Comparison of ENCODE assay signal across 1 cellular context in the genomic region with DNA sequence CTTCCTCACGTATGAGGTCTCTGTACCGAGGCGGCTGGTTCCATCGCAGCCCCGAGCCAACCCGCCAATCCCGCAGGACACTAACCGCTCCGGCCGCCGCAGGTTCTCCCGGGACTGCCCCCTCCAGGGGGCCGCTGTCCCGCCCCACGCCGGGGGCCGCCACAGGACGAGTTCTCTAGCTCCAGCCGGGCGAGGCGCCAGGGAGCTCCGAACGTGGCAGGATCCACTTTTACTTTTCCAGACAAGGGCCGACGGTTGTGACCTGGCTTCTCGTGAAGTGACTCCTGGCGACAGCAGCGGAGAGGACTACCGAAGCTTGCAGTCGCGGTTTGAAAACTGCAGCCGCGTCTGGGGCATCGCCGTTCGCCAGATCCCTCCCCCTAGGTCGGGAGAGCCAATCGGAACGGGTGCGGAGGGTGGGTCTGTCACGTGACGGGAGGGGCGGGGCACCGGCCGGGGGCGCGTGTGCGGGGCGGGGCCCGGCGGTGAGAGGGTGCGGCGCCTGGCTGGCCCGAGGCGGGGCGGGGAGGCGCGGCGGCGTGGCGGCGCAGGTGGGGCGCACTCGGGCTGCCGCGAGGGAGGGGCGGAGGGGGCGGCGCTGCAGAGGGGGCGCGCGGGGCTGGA.
TF ChIP-seq lines count a peak whose summit lies in the region.

A gene (minus strand): TSS at position 331 of the 624 bp plus-strand sequence. CDS start 8,195 bp downstream, outside the sequence.

TF ChIP-seq in HepG2, 621 proteins besides CTCF, POLR2A, EP300 and RAD21 (continued from another document and continues in another):
- TF ChIP-seq, protein P1, sequence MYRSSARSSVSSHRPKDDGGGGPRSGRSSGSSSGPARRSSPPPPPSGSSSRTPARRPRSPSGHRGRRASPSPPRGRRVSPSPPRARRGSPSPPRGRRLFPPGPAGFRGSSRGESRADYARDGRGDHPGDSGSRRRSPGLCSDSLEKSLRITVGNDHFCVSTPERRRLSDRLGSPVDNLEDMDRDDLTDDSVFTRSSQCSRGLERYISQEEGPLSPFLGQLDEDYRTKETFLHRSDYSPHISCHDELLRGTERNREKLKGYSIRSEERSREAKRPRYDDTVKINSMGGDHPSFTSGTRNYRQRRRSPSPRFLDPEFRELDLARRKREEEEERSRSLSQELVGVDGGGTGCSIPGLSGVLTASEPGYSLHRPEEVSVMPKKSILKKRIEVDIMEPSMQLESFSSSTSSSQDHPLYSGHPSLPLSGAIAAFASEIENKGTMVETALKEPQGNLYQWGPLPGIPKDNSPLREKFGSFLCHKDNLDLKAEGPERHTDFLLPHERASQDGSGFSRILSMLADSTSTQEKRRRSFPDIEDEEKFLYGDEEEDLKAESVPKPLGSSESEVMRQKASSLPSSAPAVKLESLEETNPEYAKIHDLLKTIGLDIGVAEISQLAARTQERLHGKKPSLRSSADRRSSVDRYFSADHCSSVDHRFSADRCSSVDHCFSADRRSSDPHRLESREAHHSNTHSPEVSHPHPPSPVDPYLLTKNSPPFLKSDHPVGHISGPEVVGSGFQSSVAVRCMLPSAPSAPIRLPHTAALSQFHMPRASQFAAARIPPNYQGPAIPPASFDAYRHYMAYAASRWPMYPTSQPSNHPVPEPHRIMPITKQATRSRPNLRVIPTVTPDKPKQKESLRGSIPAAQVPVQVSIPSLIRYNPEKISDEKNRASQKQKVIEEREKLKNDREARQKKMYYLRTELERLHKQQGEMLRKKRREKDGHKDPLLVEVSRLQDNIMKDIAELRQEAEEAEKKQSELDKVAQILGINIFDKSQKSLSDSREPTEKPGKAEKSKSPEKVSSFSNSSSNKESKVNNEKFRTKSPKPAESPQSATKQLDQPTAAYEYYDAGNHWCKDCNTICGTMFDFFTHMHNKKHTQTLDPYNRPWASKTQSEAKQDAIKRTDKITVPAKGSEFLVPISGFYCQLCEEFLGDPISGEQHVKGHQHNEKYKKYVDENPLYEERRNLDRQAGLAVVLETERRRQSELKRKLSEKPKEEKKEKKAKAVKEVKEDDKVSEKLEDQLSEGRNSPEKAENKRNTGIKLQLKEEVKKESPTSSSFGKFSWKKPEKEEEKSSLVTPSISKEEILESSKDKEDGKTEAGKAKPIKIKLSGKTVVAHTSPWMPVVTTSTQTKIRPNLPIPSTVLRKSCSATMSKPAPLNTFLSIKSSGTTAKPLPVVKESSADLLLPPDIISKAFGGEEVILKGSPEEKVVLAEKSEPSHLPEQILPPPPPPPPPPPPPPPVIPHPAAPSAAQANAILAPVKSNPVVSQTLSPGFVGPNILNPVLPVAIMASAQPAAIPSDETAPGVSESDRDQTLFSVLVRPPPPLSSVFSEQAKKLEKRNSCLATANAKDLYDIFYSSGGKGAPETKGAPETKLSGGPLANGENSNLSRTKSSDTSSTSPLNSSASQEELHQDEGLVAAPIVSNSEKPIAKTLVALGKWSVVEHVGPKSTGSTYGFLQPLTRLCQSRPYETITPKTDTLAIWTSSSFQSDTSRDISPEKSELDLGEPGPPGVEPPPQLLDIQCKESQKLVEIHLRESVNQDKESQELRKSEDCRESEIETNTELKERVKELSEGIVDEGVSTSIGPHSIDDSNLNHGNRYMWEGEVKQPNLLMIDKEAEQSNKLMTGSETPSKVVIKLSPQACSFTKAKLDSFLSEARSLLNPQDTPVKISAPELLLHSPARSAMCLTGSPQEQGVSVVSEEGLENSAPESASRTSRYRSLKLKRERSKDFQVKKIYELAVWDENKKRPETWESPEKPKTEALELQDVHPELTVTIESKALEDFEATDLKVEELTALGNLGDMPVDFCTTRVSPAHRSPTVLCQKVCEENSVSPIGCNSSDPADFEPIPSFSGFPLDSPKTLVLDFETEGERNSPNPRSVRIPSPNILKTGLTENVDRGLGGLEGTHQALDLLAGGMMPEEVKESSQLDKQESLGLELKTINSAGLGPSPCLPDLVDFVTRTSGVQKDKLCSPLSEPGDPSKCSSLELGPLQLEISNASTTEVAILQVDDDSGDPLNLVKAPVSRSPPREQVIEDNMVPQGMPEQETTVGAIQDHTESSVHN (CRISPR knock-in tag; IDR thresholded peaks at IDR 0.05), result no peak
- no peak for TF ChIP-seq NFIC (IDR thresholded peaks at IDR 0.05; ENCODE audit: low read length)
- peak; percentile 41 for TF ChIP-seq TBL1XR1 (IDR thresholded peaks at IDR 0.05; ENCODE audit: borderline replicate concordance, low read length, partially characterized antibody)
- TF ChIP-seq, protein P2, sequence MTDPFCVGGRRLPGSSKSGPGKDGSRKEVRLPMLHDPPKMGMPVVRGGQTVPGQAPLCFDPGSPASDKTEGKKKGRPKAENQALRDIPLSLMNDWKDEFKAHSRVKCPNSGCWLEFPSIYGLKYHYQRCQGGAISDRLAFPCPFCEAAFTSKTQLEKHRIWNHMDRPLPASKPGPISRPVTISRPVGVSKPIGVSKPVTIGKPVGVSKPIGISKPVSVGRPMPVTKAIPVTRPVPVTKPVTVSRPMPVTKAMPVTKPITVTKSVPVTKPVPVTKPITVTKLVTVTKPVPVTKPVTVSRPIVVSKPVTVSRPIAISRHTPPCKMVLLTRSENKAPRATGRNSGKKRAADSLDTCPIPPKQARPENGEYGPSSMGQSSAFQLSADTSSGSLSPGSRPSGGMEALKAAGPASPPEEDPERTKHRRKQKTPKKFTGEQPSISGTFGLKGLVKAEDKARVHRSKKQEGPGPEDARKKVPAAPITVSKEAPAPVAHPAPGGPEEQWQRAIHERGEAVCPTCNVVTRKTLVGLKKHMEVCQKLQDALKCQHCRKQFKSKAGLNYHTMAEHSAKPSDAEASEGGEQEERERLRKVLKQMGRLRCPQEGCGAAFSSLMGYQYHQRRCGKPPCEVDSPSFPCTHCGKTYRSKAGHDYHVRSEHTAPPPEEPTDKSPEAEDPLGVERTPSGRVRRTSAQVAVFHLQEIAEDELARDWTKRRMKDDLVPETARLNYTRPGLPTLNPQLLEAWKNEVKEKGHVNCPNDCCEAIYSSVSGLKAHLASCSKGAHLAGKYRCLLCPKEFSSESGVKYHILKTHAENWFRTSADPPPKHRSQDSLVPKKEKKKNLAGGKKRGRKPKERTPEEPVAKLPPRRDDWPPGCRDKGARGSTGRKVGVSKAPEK (CRISPR knock-in tag; IDR thresholded peaks at IDR 0.05; ENCODE audit: borderline replicate concordance), result no peak
- no peak for TF ChIP-seq ZNF180 (CRISPR knock-in tag; IDR thresholded peaks at IDR 0.05; ENCODE audit: borderline replicate concordance, low read depth)
- TF ChIP-seq XBP1 (CRISPR knock-in tag; IDR thresholded peaks at IDR 0.05), result no peak
- TF ChIP-seq, protein P3, sequence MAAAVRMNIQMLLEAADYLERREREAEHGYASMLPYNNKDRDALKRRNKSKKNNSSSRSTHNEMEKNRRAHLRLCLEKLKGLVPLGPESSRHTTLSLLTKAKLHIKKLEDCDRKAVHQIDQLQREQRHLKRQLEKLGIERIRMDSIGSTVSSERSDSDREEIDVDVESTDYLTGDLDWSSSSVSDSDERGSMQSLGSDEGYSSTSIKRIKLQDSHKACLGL (CRISPR knock-in tag; IDR thresholded peaks at IDR 0.05), result no peak
- TF ChIP-seq SIX1 (CRISPR knock-in tag; IDR thresholded peaks at IDR 0.05; ENCODE audit: borderline replicate concordance), result no peak
- TF ChIP-seq HMG20A (CRISPR knock-in tag; IDR thresholded peaks at IDR 0.05; ENCODE audit: borderline replicate concordance), result no peak
- TF ChIP-seq MLLT10 (CRISPR knock-in tag; IDR thresholded peaks at IDR 0.05), result no peak
- TF ChIP-seq ZNF713 (CRISPR knock-in tag; IDR thresholded peaks at IDR 0.05), result peak; percentile 70; the same call in 1 of the 2 replicates
- TF ChIP-seq, protein P4, sequence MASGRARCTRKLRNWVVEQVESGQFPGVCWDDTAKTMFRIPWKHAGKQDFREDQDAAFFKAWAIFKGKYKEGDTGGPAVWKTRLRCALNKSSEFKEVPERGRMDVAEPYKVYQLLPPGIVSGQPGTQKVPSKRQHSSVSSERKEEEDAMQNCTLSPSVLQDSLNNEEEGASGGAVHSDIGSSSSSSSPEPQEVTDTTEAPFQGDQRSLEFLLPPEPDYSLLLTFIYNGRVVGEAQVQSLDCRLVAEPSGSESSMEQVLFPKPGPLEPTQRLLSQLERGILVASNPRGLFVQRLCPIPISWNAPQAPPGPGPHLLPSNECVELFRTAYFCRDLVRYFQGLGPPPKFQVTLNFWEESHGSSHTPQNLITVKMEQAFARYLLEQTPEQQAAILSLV (CRISPR knock-in tag; IDR thresholded peaks at IDR 0.05; ENCODE audit: borderline replicate concordance), result no peak
- TF ChIP-seq SOX5 (CRISPR knock-in tag; IDR thresholded peaks at IDR 0.05; ENCODE audit: borderline replicate concordance), result no peak
- no peak for TF ChIP-seq ZFP41 (CRISPR knock-in tag; IDR thresholded peaks at IDR 0.05; ENCODE audit: borderline replicate concordance)
- TF ChIP-seq NBN (conservative IDR thresholded peaks at IDR 0.05), result no peak
- TF ChIP-seq NFE2 (CRISPR knock-in tag; IDR thresholded peaks at IDR 0.05), result no peak
- TF ChIP-seq ZNF616 (CRISPR knock-in tag; IDR thresholded peaks at IDR 0.05; ENCODE audit: low read depth), result no peak
- TF ChIP-seq ZNF7 (CRISPR knock-in tag; IDR thresholded peaks at IDR 0.05), result no peak
- peak; percentile 69; the same call in 1 of the 2 replicates for TF ChIP-seq KLF12 (CRISPR knock-in tag; IDR thresholded peaks at IDR 0.05; ENCODE audit: borderline replicate concordance)
- no peak for TF ChIP-seq ZNF589 (CRISPR knock-in tag; conservative IDR thresholded peaks at IDR 0.05)
- peak; percentile 64; the same call in 1 of the 2 replicates for TF ChIP-seq ZNF709 (CRISPR knock-in tag; IDR thresholded peaks at IDR 0.05)
- 0 out of 2 replicates have a peak, but pooled peaks have one; percentile 5 for TF ChIP-seq YEATS2 (CRISPR knock-in tag; IDR thresholded peaks at IDR 0.05; ENCODE audit: borderline replicate concordance)
- TF ChIP-seq, protein P5, sequence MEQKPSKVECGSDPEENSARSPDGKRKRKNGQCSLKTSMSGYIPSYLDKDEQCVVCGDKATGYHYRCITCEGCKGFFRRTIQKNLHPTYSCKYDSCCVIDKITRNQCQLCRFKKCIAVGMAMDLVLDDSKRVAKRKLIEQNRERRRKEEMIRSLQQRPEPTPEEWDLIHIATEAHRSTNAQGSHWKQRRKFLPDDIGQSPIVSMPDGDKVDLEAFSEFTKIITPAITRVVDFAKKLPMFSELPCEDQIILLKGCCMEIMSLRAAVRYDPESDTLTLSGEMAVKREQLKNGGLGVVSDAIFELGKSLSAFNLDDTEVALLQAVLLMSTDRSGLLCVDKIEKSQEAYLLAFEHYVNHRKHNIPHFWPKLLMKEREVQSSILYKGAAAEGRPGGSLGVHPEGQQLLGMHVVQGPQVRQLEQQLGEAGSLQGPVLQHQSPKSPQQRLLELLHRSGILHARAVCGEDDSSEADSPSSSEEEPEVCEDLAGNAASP (CRISPR knock-in tag; IDR thresholded peaks at IDR 0.05; ENCODE audit: borderline replicate concordance), result no peak
- no peak for TF ChIP-seq SSRP1 (CRISPR knock-in tag; IDR thresholded peaks at IDR 0.05)
- TF ChIP-seq, protein P6, sequence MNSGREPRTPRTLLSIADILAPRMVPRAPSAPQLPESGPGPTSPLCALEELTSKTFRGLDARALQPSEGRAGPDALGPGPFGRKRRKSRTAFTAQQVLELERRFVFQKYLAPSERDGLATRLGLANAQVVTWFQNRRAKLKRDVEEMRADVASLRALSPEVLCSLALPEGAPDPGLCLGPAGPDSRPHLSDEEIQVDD (CRISPR knock-in tag; IDR thresholded peaks at IDR 0.05; ENCODE audit: borderline replicate concordance), result no peak
- TF ChIP-seq, protein P7, sequence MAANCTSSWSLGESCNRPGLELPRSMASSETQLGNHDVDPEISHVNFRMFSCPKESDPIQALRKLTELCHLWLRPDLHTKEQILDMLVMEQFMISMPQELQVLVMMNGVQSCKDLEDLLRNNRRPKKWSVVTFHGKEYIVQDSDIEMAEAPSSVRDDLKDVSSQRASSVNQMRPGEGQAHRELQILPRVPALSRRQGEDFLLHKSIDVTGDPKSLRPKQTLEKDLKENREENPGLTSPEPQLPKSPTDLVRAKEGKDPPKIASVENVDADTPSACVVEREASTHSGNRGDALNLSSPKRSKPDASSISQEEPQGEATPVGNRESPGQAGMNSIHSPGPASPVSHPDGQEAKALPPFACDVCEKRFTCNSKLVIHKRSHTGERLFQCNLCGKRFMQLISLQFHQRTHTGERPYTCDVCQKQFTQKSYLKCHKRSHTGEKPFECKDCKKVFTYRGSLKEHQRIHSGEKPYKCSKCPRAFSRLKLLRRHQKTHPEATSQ (CRISPR knock-in tag; IDR thresholded peaks at IDR 0.05; ENCODE audit: borderline replicate concordance), result no peak
- TF ChIP-seq NR2C2 (CRISPR knock-in tag; IDR thresholded peaks at IDR 0.05; ENCODE audit: borderline replicate concordance), result 0 out of 2 replicates have a peak, but pooled peaks have one; percentile 27
- TF ChIP-seq KLF11 (CRISPR knock-in tag; IDR thresholded peaks at IDR 0.05), result no peak
- peak; percentile 60 for TF ChIP-seq KMT2B (CRISPR knock-in tag; IDR thresholded peaks at IDR 0.05)
- TF ChIP-seq ZNF256 (CRISPR knock-in tag; conservative IDR thresholded peaks at IDR 0.05), result peak; percentile 87; the same call in 1 of the 2 replicates
- TF ChIP-seq, protein P8, sequence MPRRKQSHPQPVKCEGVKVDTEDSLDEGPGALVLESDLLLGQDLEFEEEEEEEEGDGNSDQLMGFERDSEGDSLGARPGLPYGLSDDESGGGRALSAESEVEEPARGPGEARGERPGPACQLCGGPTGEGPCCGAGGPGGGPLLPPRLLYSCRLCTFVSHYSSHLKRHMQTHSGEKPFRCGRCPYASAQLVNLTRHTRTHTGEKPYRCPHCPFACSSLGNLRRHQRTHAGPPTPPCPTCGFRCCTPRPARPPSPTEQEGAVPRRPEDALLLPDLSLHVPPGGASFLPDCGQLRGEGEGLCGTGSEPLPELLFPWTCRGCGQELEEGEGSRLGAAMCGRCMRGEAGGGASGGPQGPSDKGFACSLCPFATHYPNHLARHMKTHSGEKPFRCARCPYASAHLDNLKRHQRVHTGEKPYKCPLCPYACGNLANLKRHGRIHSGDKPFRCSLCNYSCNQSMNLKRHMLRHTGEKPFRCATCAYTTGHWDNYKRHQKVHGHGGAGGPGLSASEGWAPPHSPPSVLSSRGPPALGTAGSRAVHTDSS (CRISPR knock-in tag; conservative IDR thresholded peaks at IDR 0.05), result no peak
- TF ChIP-seq SCMH1 (CRISPR knock-in tag; IDR thresholded peaks at IDR 0.05; ENCODE audit: borderline replicate concordance), result no peak
- no peak for TF ChIP-seq POLR2AphosphoS2 (IDR thresholded peaks at IDR 0.05; ENCODE audit: low read depth, low read length)
- peak; percentile 54; the same call in 1 of the 2 replicates for TF ChIP-seq ZFY (CRISPR knock-in tag; IDR thresholded peaks at IDR 0.05)
- peak; percentile 59; the same call in 1 of the 2 replicates for TF ChIP-seq HDAC2 (CRISPR knock-in tag; IDR thresholded peaks at IDR 0.05)
- TF ChIP-seq ZMYM3 (CRISPR knock-in tag; IDR thresholded peaks at IDR 0.05), result no peak
- peak; percentile 48; the same call in 1 of the 2 replicates for TF ChIP-seq PHF21A (CRISPR knock-in tag; IDR thresholded peaks at IDR 0.05)
- TF ChIP-seq, protein P9, sequence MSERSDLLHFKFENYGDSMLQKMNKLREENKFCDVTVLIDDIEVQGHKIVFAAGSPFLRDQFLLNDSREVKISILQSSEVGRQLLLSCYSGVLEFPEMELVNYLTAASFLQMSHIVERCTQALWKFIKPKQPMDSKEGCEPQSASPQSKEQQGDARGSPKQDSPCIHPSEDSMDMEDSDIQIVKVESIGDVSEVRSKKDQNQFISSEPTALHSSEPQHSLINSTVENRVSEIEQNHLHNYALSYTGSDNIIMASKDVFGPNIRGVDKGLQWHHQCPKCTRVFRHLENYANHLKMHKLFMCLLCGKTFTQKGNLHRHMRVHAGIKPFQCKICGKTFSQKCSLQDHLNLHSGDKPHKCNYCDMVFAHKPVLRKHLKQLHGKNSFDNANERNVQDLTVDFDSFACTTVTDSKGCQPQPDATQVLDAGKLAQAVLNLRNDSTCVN (CRISPR knock-in tag; IDR thresholded peaks at IDR 0.05; ENCODE audit: borderline replicate concordance), result peak; percentile 23; the same call in 1 of the 2 replicates
- no peak for TF ChIP-seq GATAD2A (CRISPR knock-in tag; IDR thresholded peaks at IDR 0.05)
